1 cellular context compared by ENCODE assay signal in genomic region chr7:134731616-134732015, GRCh38.
TF ChIP-seq lines count a peak whose summit lies in the region.

No MANE protein-coding gene starts in this region.

TF ChIP-seq in IMR-90, 13 proteins besides CTCF, POLR2A, EP300 and RAD21 (continued from another document):
- no peak for TF ChIP-seq BHLHE40 (IDR thresholded peaks at IDR 0.05; ENCODE audit: low read depth, low read length)
- TF ChIP-seq MAZ (IDR thresholded peaks at IDR 0.05; ENCODE audit: borderline replicate concordance, low read depth, low read length), result no peak
- no peak for TF ChIP-seq RCOR1 (IDR thresholded peaks at IDR 0.05; ENCODE audit: insufficient replicate concordance, low read length)
- TF ChIP-seq MXI1 (IDR thresholded peaks at IDR 0.05; ENCODE audit: borderline replicate concordance, low read depth, low read length), result no peak
- TF ChIP-seq, protein P1, sequence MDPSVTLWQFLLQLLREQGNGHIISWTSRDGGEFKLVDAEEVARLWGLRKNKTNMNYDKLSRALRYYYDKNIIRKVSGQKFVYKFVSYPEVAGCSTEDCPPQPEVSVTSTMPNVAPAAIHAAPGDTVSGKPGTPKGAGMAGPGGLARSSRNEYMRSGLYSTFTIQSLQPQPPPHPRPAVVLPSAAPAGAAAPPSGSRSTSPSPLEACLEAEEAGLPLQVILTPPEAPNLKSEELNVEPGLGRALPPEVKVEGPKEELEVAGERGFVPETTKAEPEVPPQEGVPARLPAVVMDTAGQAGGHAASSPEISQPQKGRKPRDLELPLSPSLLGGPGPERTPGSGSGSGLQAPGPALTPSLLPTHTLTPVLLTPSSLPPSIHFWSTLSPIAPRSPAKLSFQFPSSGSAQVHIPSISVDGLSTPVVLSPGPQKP (IDR thresholded peaks at IDR 0.05; ENCODE audit: borderline replicate concordance, low read depth, low read length), result no peak
- no peak for TF ChIP-seq MAFK (IDR thresholded peaks at IDR 0.05; ENCODE audit: low read depth, low read length)
